Comparison of ENCODE assay signal across 8 cellular contexts in the genomic region with DNA sequence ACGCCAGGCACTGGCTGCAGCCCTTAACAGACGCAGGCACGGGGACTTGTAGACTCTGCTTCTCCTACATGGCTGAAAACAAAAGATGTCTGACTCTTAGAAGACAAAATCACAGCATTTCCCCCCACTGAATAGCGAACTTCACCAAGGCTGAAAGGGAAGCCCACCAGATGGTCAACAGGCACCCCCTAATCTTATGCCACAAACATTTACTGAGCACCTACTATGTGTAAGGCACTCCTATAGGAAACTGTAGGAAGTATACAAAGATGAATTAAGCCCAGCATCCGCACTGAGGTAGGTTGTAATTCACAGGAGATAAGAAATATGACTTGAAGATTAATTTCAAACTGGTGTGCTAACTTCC. TPM values are rescaled to one million over a fixed set of nuclear protein-coding genes. Genes with fewer than 3 reads are reported as not detected.
DNase-seq lines count a peak whose midpoint lies in the region; ATAC-seq and TF ChIP-seq lines count a peak whose summit lies in the region.

No MANE protein-coding gene starts in this region.

- peaks cover 65% of the 10 kb centered on the region for H3K4me1 ChIP-seq in DOHH2 (ENCODE audit: control insufficient read depth, low read length)
- H3K4me1 ChIP-seq in fibroblast of lung (ENCODE audit: control insufficient read depth, extremely low read depth, insufficient read depth, low read length), result peaks cover 18% of the 10 kb centered on the region
- peaks cover 39% of the 10 kb centered on the region for H3K4me1 ChIP-seq in rectal smooth muscle tissue (ENCODE audit: control insufficient read depth, insufficient read depth, low read length)

- H3K36me3 ChIP-seq in DOHH2 (ENCODE audit: control insufficient read depth, low read length) (peaks cover 22% of the 10 kb centered on the region), fibroblast of lung (ENCODE audit: control insufficient read depth, insufficient read depth, low read length) (no peaks in the 10 kb centered on the region), rectal smooth muscle tissue (ENCODE audit: control insufficient read depth, insufficient read depth, low read length) (no peaks in the 10 kb centered on the region)

- ATAC-seq in GM19324 (IDR thresholded peaks at IDR 0.05; ENCODE audit: low FRiP score, unreplicated experiment), result no peak
- no peak for ATAC-seq in GM21526 (IDR thresholded peaks at IDR 0.05; ENCODE audit: low FRiP score, unreplicated experiment)

- H4K20me1 ChIP-seq in DOHH2 (ENCODE audit: control insufficient read depth, insufficient read depth, low read depth, low read length) (0 out of 2 replicates have a peak, but pooled peaks cover 3% of the 10 kb centered on the region), fibroblast of lung (ENCODE audit: control insufficient read depth, extremely low read depth, insufficient read depth, low read length) (no peaks in the 10 kb centered on the region)

- peak overlapping the region; percentile 93 for H3K27ac ChIP-seq in DOHH2 (ENCODE audit: low read depth, low read length)
- H3K27ac ChIP-seq in fibroblast of lung (ENCODE audit: insufficient read depth, low read length), result peak overlapping the region; percentile 92
- peak overlapping the region; percentile 99 for H3K27ac ChIP-seq in rectal smooth muscle tissue (ENCODE audit: low read depth, low read length)

- H3K4me3 ChIP-seq in DOHH2 (ENCODE audit: low read length), result peak overlapping the region; percentile 79
- H3K4me3 ChIP-seq in fibroblast of lung (replicated peaks in 1 of 4; ENCODE audit: control extremely low read depth in 1 of 4, insufficient read depth in 1 of 4, low read depth in 3 of 4, low read length in 4 of 4), result peak overlapping the region; percentile 47 to 96 (median 76)
- H3K4me3 ChIP-seq in rectal smooth muscle tissue (ENCODE audit: low read length), result peak overlapping the region; percentile 76

- H3K9me3 ChIP-seq in DOHH2 (ENCODE audit: control insufficient read depth, insufficient read depth, low read length) (no peaks in the 10 kb centered on the region), fibroblast of lung (ENCODE audit: control insufficient read depth, insufficient read depth, low read depth, low read length) (no peaks in the 10 kb centered on the region)

- peak overlapping the region; percentile 99 for H3K4me2 ChIP-seq in DOHH2 (ENCODE audit: low read length)
- peak overlapping the region; percentile 76 for H3K4me2 ChIP-seq in fibroblast of lung (ENCODE audit: extremely low read depth, insufficient read depth, low read length)

- H3K79me2 ChIP-seq in DOHH2 (ENCODE audit: control insufficient read depth, low read length) (peaks cover 76% of the 10 kb centered on the region), fibroblast of lung (ENCODE audit: control insufficient read depth, insufficient read depth, low read length) (peaks cover 57% of the 10 kb centered on the region)

- H3K9ac ChIP-seq in fibroblast of lung (ENCODE audit: insufficient read depth, low read length) (peak overlapping the region; percentile 79), rectal smooth muscle tissue (ENCODE audit: low read length) (peak overlapping the region; percentile 83)

- peak overlapping the region; percentile 84 for H2AFZ ChIP-seq in fibroblast of lung (ENCODE audit: low read length)

- no peaks in the 10 kb centered on the region for H3K9me2 ChIP-seq in DOHH2 (replicated peaks; ENCODE audit: control insufficient read depth, low read length)

- TF ChIP-seq CTCF in DOHH2 (IDR thresholded peaks at IDR 0.05; ENCODE audit: low read depth, low read length, poor library complexity, severe bottlenecking) (no peak), fibroblast of lung (conservative IDR thresholded peaks at IDR 0.05 in 1 of 2, IDR thresholded peaks at IDR 0.05 in 1 of 2; ENCODE audit: low read depth in 1 of 2, low read length in 2 of 2) (no peak)

- H3K27me3 ChIP-seq in DOHH2 (ENCODE audit: control insufficient read depth, low read length) (no peaks in the 10 kb centered on the region), fibroblast of lung (ENCODE audit: control insufficient read depth, insufficient read depth, low read length) (no peaks in the 10 kb centered on the region), rectal smooth muscle tissue (ENCODE audit: control insufficient read depth, insufficient read depth, low read length) (no peaks in the 10 kb centered on the region)

- DNase-seq in fibroblast of lung (ENCODE audit: low read depth in 2 of 2) (no peak), Kasumi-1 (lab: John Stamatoyannopoulos, UW) (no peak), NCI-H2227 treated with DMSO at 0.1 percent for 48 hours (lab: John Stamatoyannopoulos, UW) (no peak)

- H3F3A ChIP-seq in DOHH2 (ENCODE audit: control insufficient read depth, insufficient read depth), result peaks cover 29% of the 10 kb centered on the region

TF ChIP-seq in PFSK-1, 5 proteins besides CTCF, POLR2A, EP300 and RAD21:
- TF ChIP-seq FOXP2 (optimal IDR thresholded peaks at IDR 0.05; ENCODE audit: borderline replicate concordance, extremely low read depth, extremely low read length, insufficient read depth) (no peak), SIN3A (IDR thresholded peaks at IDR 0.05; ENCODE audit: borderline replicate concordance, insufficient read depth, low read length) (no peak), TAF1 (IDR thresholded peaks at IDR 0.05; ENCODE audit: borderline replicate concordance, insufficient read depth, low read length) (peak; percentile 35; the same call in 1 of the 2 replicates), REST (IDR thresholded peaks at IDR 0.05; ENCODE audit: insufficient read depth in 1 of 2, low read depth in 2 of 2, low read length in 2 of 2) (no peak), POLR2AphosphoS5 (IDR thresholded peaks at IDR 0.05; ENCODE audit: low read depth, low read length) (no peak)

RNA-seq across cellular contexts. Expression of gene NUMA1, which starts 38.3 kb away (rescaled TPM):
- polyA plus RNA-seq in PFSK-1 (2012; ENCODE audit: insufficient read length, low read depth), result 90.5 TPM
- total RNA-seq in fibroblast of lung, result 190 and 247 TPM in 2 replicates
- 59.0 and 61.6 TPM in 2 replicates for polyA plus RNA-seq in fibroblast of lung
- 81.1 and 84.5 TPM in 2 replicates for polyA plus RNA-seq in fibroblast of lung (2012)
- polyA minus RNA-seq in fibroblast of lung (ENCODE audit: low replicate concordance), result 259 and 321 TPM in 2 replicates

RNA-seq across cellular contexts. Expression of gene LRRC51, which starts 38.6 kb away (rescaled TPM):
- 3.3 TPM for polyA plus RNA-seq in PFSK-1 (2012; ENCODE audit: insufficient read length, low read depth)
- 5.0 and 5.4 TPM in 2 replicates for total RNA-seq in fibroblast of lung
- polyA plus RNA-seq in fibroblast of lung, result 6.9 and 8.9 TPM in 2 replicates
- 9.0 and 9.9 TPM in 2 replicates for polyA plus RNA-seq in fibroblast of lung (2012)
- polyA minus RNA-seq in fibroblast of lung (ENCODE audit: low replicate concordance), result 6.2 and 10.5 TPM in 2 replicates

RNA-seq across cellular contexts. Expression of gene IL18BP, which starts 43.3 kb away (rescaled TPM):
- 3.3 TPM for polyA plus RNA-seq in PFSK-1 (2012; ENCODE audit: insufficient read length, low read depth)
- 1.5 and 2.5 TPM in 2 replicates for total RNA-seq in fibroblast of lung
- 2.5 and 5.3 TPM in 2 replicates for polyA plus RNA-seq in fibroblast of lung
- 4.0 and 17.7 TPM in 2 replicates for polyA plus RNA-seq in fibroblast of lung (2012)
- polyA minus RNA-seq in fibroblast of lung (ENCODE audit: low replicate concordance), result 9.6 and 21.6 TPM in 2 replicates
